ENCODE assay signal across 4 cellular contexts in genomic region chr16:48166617-48167016, GRCh38. TPM values are rescaled to one million over a fixed set of nuclear protein-coding genes. Genes with fewer than 3 reads are reported as not detected.
"Had no signal": no experiment of that assay in that cellular context is flagged by ENCODE, and none has a peak within 500 bp of the region (broad histone marks: within the 10 kb centered on the region; RNA-seq: fewer than 3 reads in every experiment).

No MANE protein-coding gene starts in this region.

RNA-seq across cellular contexts. Expression of gene ABCC12, which starts 10.8 kb away (rescaled TPM):
- total RNA-seq: GM23248, H1, HT-29 had no signal
- polyA plus RNA-seq: GM23248, IgD-negative memory B cell had no signal
